ENCODE assay signal across 17 cellular contexts in genomic region chr20:61173267-61173666, GRCh38.
DNase-seq lines count a peak whose midpoint lies in the region; ATAC-seq, FAIRE-seq and TF ChIP-seq lines count a peak whose summit lies in the region.
"Had no signal": no experiment of that assay in that cellular context is flagged by ENCODE, and none has a peak within 500 bp of the region (broad histone marks: within the 10 kb centered on the region; RNA-seq: fewer than 3 reads in every experiment).

No MANE protein-coding gene starts in this region.

- in situ Hi-C loops in IMR-90 (cut with MboI; ENCODE audit: low sequenced_read_pairs): no loop called here

- H4K5ac ChIP-seq in IMR-90 (ENCODE audit: low read depth, low read length) (no peak overlapping the region), H1 (ENCODE audit: insufficient read length, low read depth, low read length) (no peak overlapping the region)

- H3K4me3 ChIP-seq in IMR-90 (ENCODE audit: insufficient read depth, low read depth, low read length): no peak overlapping the region
- H3K4me3 ChIP-seq in H1 (ENCODE audit: extremely low read depth in 1 of 4, insufficient read depth in 2 of 4, low read depth in 3 of 4, low read length in 4 of 4): no peak overlapping the region
- H3K4me3 ChIP-seq in breast epithelium: no peak overlapping the region

- no peak overlapping the region for H2AFZ ChIP-seq in IMR-90 (replicated peaks; ENCODE audit: low read length, poor library complexity)
- no peak overlapping the region for H2AFZ ChIP-seq in H1 (ENCODE audit: low read length)

- H3K79me1 ChIP-seq in IMR-90 (ENCODE audit: low read depth in 1 of 2, low read length in 2 of 2): no peaks in the 10 kb centered on the region
- no peaks in the 10 kb centered on the region for H3K79me1 ChIP-seq in H1 (ENCODE audit: low read depth, low read length)

- H3K23ac ChIP-seq in IMR-90 (ENCODE audit: low read depth, low read length) (no peak overlapping the region), H1 (ENCODE audit: insufficient read length) (peak overlapping the region; percentile 35)

- H3K18ac ChIP-seq in IMR-90 (ENCODE audit: low read depth, low read length) (no peak overlapping the region; the same call in 1 of the 2 replicates), H1 (ENCODE audit: extremely low read depth, low read length) (no peak overlapping the region)

- no TSS peak for BruUV-seq in IMR-90 (replicated peaks; lab: Mats Ljungman, UMichigan)

- H4K91ac ChIP-seq in IMR-90 (ENCODE audit: insufficient read depth, low read depth, low read length) (peak overlapping the region; percentile 8; the same call in 1 of the 2 replicates), H1 (replicated peaks; ENCODE audit: insufficient read length, low read length) (no peak overlapping the region)

- WGBS in IMR-90 (ENCODE audit: extremely low coverage in 2 of 2, insufficient read length in 1 of 2), 2 experiments: 91% methylated on average over 2 of the region's 2 CpGs; no CpG with 5 or more reads in 1 of the 2 experiments
- 96 to 100% methylated on average over 2 of the region's 2 CpGs for WGBS in H1 (ENCODE audit: extremely low coverage in 1 of 2, insufficient coverage in 1 of 2, insufficient read length in 1 of 2, insufficient replicate concordance in 2 of 2, low coverage in 1 of 2, low lambda C conversion rate in 2 of 2, missing lambda C conversion rate in 1 of 2), 2 experiments

- H2BK15ac ChIP-seq in IMR-90 (ENCODE audit: low read depth, low read length) (no peak overlapping the region), H1 (ENCODE audit: low read length) (peak overlapping the region; percentile 50; the same call in 1 of the 2 replicates)

- no peaks in the 10 kb centered on the region for H3K9me1 ChIP-seq in IMR-90 (ENCODE audit: insufficient read depth, low read length)

- no peak for DNase-seq in HEK293T (ENCODE audit: extremely low spot score)
- DNase-seq in IMR-90: no peak
- no peak for DNase-seq in H1 (ENCODE audit: low read depth in 1 of 2, low spot score in 2 of 2)
- no peak for DNase-seq in C1 segment of cervical spinal cord (lab: John Stamatoyannopoulos, UW)
- DNase-seq in breast epithelium (ENCODE audit: low spot score in 2 of 2): no peak
- DNase-seq: CD4-positive, CD25-positive, alpha-beta regulatory T cell; CD8-positive, alpha-beta T cell; DMS153; DMS79; GDM1; GOT3; H7 had no signal

- peak overlapping the region; percentile 53; the same call in 1 of the 2 replicates for H2BK12ac ChIP-seq in H1 (ENCODE audit: low read depth, low read length)

- CTCF ChIA-PET in HEK293T (lab: Yijun Ruan, JAX): no interaction called here
- CTCF ChIA-PET in IMR-90 (lab: Yijun Ruan, JAX): interaction anchor here (0.5 kb wide), 1 partner anchor 555 kb away, joined by 3 read pairs; no protein-coding TSS in a partner anchor
- CTCF ChIA-PET in H1 (lab: Charles Lee; ENCODE audit: partially characterized antibody): no interaction called here

- peak overlapping the region; percentile 51 for H2AK5ac ChIP-seq in IMR-90 (ENCODE audit: low read depth, low read length)
- H2AK5ac ChIP-seq in H1 (ENCODE audit: low read depth, low read length): peak overlapping the region; percentile 65; the same call in 1 of the 2 replicates

- H3K56ac ChIP-seq in IMR-90 (ENCODE audit: extremely low read depth, insufficient read depth, low read length) (no peak overlapping the region), H1 (replicated peaks; ENCODE audit: insufficient read length, low read depth, low read length) (peak overlapping the region; percentile 17)

- H4K8ac ChIP-seq in IMR-90 (ENCODE audit: low read depth in 2 of 2, low read length in 2 of 2) (peak overlapping the region in 1 of 2 experiments; percentile 35; a peak in 1 of 4 replicates), H1 (ENCODE audit: extremely low read depth, insufficient read depth, low read length) (no peak overlapping the region)

- dilution Hi-C loops in IMR-90 (cut with HindIII; ENCODE audit: low sequenced_read_pairs, unreplicated experiment): no loop called here

- no peak overlapping the region for H2AK9ac ChIP-seq in IMR-90 (replicated peaks; ENCODE audit: low read depth, low read length, poor library complexity)

- H3K9me3 ChIP-seq in IMR-90 (ENCODE audit: control insufficient read depth, insufficient read depth, low read length): no peaks in the 10 kb centered on the region; the same call in 1 of the 2 replicates
- no peaks in the 10 kb centered on the region; a peak in 1 of 4 replicates for H3K9me3 ChIP-seq in H1 (ENCODE audit: insufficient read depth in 2 of 2, low read depth in 1 of 2, low read length in 1 of 2)
- H3K9me3 ChIP-seq in breast epithelium: no peaks in the 10 kb centered on the region
- H3K9me3 ChIP-seq: Caco-2 had no signal

- no peak for TF ChIP-seq EP300 in H1 (IDR thresholded peaks at IDR 0.05; ENCODE audit: borderline replicate concordance in 1 of 2, low read depth in 2 of 2, low read length in 2 of 2)

- no peaks in the 10 kb centered on the region for H4K20me1 ChIP-seq in IMR-90 (ENCODE audit: insufficient read depth, low read length)
- peaks cover 0 to 3% of the 10 kb centered on the region in 2 experiments for H4K20me1 ChIP-seq in H1 (replicated peaks in 1 of 2; ENCODE audit: control insufficient read depth in 1 of 2, insufficient read depth in 2 of 2, low read length in 2 of 2)

- POLR2A ChIA-PET in HEK293T (lab: Yijun Ruan, JAX): no interaction called here
- POLR2A ChIA-PET in IMR-90 (lab: Charles Lee; ENCODE audit: unreplicated experiment): no interaction called here
- POLR2A ChIA-PET in H1 (lab: Charles Lee; ENCODE audit: partially characterized antibody): no interaction called here

- H3K14ac ChIP-seq in IMR-90 (replicated peaks; ENCODE audit: low read depth, low read length): no peak overlapping the region
- no peak overlapping the region for H3K14ac ChIP-seq in H1 (ENCODE audit: insufficient read length)

- intact Hi-C loops in IMR-90 (cut with micrococcal nuclease): no loop called here
- intact Hi-C loops in breast epithelium (cut with DNase I; ENCODE audit: low total_unique reads): no loop called here

- H3K23me2 ChIP-seq in H1 (ENCODE audit: low read depth, low read length): peaks cover 8% of the 10 kb centered on the region

- H3K27ac ChIP-seq in IMR-90 (ENCODE audit: insufficient read depth, low read length): no peak overlapping the region
- H3K27ac ChIP-seq in H1 (ENCODE audit: low read depth, low read length): no peak overlapping the region
- H3K27ac ChIP-seq in breast epithelium: no peak overlapping the region
- H3K27ac ChIP-seq: C4-2B had no signal

- peak overlapping the region; percentile 25 for H2BK5ac ChIP-seq in IMR-90 (ENCODE audit: low read depth, low read length, poor library complexity, severe bottlenecking)
- H2BK5ac ChIP-seq in H1 (ENCODE audit: low read depth, low read length): no peak overlapping the region

- H2BK120ac ChIP-seq in IMR-90 (ENCODE audit: low read depth, low read length) (no peak overlapping the region), H1 (replicated peaks; ENCODE audit: low read depth, low read length) (no peak overlapping the region)

- ATAC-seq in IMR-90 (ENCODE audit: low read depth) (no peak), GM19452 (IDR thresholded peaks at IDR 0.05; ENCODE audit: unreplicated experiment) (no peak)
- ATAC-seq: CD8-positive, alpha-beta T cell had no signal

- no peak for TF ChIP-seq RAD21 in IMR-90 (IDR thresholded peaks at IDR 0.05; ENCODE audit: low read length)
- no peak for TF ChIP-seq RAD21 in H1 (IDR thresholded peaks at IDR 0.05 in 1 of 2, conservative IDR thresholded peaks at IDR 0.05 in 1 of 2; ENCODE audit: low read depth in 2 of 2, low read length in 2 of 2)

- no peak for TF ChIP-seq POLR2A in IMR-90 (IDR thresholded peaks at IDR 0.05; ENCODE audit: low read depth, low read length)
- no peak for TF ChIP-seq POLR2A in H1 (IDR thresholded peaks at IDR 0.05; ENCODE audit: control extremely low read depth in 1 of 2, low read depth in 2 of 2, low read length in 2 of 2)
- no peak for TF ChIP-seq POLR2A in breast epithelium (IDR thresholded peaks at IDR 0.05)

- peaks cover 10% of the 10 kb centered on the region for H3K27me3 ChIP-seq in IMR-90 (ENCODE audit: control insufficient read depth, insufficient read depth, low read length)
- peaks cover 2 to 32% (median 12%) of the 10 kb centered on the region in 4 experiments; a peak in 5 of 7 replicates for H3K27me3 ChIP-seq in H1 (replicated peaks in 1 of 4; ENCODE audit: control insufficient read depth in 3 of 4, extremely low read depth in 1 of 4, insufficient read depth in 3 of 4, low read length in 3 of 4)
- peaks cover 0 to 20% of the 10 kb centered on the region in 2 donors for H3K27me3 ChIP-seq in breast epithelium

- H3K4ac ChIP-seq in IMR-90 (ENCODE audit: low read depth, low read length) (no peak overlapping the region), H1 (replicated peaks; ENCODE audit: insufficient read length, low read depth, low read length) (no peak overlapping the region)

- H3K36me3 ChIP-seq in IMR-90 (ENCODE audit: control insufficient read depth, insufficient read depth, low read length) (no peaks in the 10 kb centered on the region), H1 (ENCODE audit: control insufficient read depth in 2 of 4, insufficient read depth in 4 of 4, low read length in 3 of 4) (no peaks in the 10 kb centered on the region), breast epithelium (no peaks in the 10 kb centered on the region)

- no peak for TF ChIP-seq CTCF in IMR-90 (conservative IDR thresholded peaks at IDR 0.05; ENCODE audit: low read depth, low read length)
- TF ChIP-seq CTCF in H1 (IDR thresholded peaks at IDR 0.05; ENCODE audit: control extremely low read depth in 1 of 3, insufficient read depth in 1 of 3, low read depth in 1 of 3, low read length in 3 of 3): no peak
- TF ChIP-seq CTCF in breast epithelium (IDR thresholded peaks at IDR 0.05): no peak

- H3K79me2 ChIP-seq in H1 (ENCODE audit: control insufficient read depth in 1 of 2, insufficient read depth in 2 of 2, low read length in 2 of 2): no peaks in the 10 kb centered on the region

- H3K9ac ChIP-seq in IMR-90 (ENCODE audit: low read depth, low read length): no peak overlapping the region
- no peak overlapping the region for H3K9ac ChIP-seq in H1 (replicated peaks in 1 of 4; ENCODE audit: extremely low read depth in 1 of 4, low read depth in 3 of 4, low read length in 3 of 4)

- no peak overlapping the region for H3K4me2 ChIP-seq in IMR-90 (ENCODE audit: low read depth, low read length)
- no peak overlapping the region for H3K4me2 ChIP-seq in H1 (ENCODE audit: insufficient read depth in 1 of 2, low read depth in 2 of 2, low read length in 2 of 2)

- H3K4me1 ChIP-seq in IMR-90 (ENCODE audit: control insufficient read depth, insufficient read depth, low read length) (peaks cover 8% of the 10 kb centered on the region), H1 (replicated peaks in 1 of 4; ENCODE audit: control insufficient read depth in 3 of 4, insufficient read depth in 4 of 4, low read length in 3 of 4) (peaks cover 4 to 11% (median 9%) of the 10 kb centered on the region in 4 experiments), breast epithelium (no peaks in the 10 kb centered on the region)

- H2BK20ac ChIP-seq in IMR-90 (ENCODE audit: low read depth, low read length): no peak overlapping the region
- no peak overlapping the region for H2BK20ac ChIP-seq in H1 (ENCODE audit: low read length)

- FAIRE-seq in H1 (lab: Jason Lieb, UNC): no peak
- FAIRE-seq: GM12891, GM18507 had no signal

TF ChIP-seq in HEK293T, 16 proteins besides CTCF, POLR2A, EP300 and RAD21 (continues in another document):
- TF ChIP-seq ZNF384 (IDR thresholded peaks at IDR 0.05): no peak
